Comparison of ENCODE assay signal across 1 cellular context in the genomic region with DNA sequence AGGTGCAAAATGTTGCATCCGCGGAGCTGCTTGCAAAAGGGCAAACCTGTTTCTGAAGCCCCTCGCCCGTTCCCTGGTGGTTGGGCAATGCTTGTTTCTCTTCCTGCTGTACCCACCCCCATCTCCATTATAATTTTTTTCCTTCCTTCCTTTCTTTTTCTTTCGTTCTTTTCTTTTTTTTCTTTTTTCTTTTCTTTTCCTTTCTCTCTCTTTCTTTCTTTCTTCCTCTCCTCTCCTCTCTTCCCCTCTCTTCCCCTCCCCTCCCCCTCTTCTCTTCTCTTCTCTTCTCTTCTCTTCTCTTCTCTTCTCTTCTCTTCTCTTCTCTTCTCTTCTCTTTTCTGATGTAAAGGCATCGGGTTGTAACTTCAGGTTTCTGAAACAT.
TF ChIP-seq lines count a peak whose summit lies in the region.

No MANE protein-coding gene starts in this region.

TF ChIP-seq in H1, 55 proteins besides CTCF, POLR2A, EP300 and RAD21:
- TF ChIP-seq SAP30 (IDR thresholded peaks at IDR 0.05; ENCODE audit: insufficient read depth, insufficient replicate concordance, low read length) (no peak), BACH1 (IDR thresholded peaks at IDR 0.05; ENCODE audit: low read length) (no peak), HDAC6 (IDR thresholded peaks at IDR 0.05; ENCODE audit: low read depth, low read length) (no peak), KDM4A (IDR thresholded peaks at IDR 0.05; ENCODE audit: low read depth, low read length, severe bottlenecking) (peak; percentile 3), EZH2 (IDR thresholded peaks at IDR 0.05; ENCODE audit: low read depth, low read length, severe bottlenecking) (peak; percentile 6), FOSL1 (IDR thresholded peaks at IDR 0.05; ENCODE audit: insufficient read depth, low read depth, low read length) (no peak), GABPA (IDR thresholded peaks at IDR 0.05; ENCODE audit: borderline replicate concordance, insufficient read depth, low read length) (no peak), RXRA (IDR thresholded peaks at IDR 0.05; ENCODE audit: insufficient read depth, low read depth, low read length) (no peak), SUZ12 (IDR thresholded peaks at IDR 0.05; ENCODE audit: low read length) (no peak), YY1 (IDR thresholded peaks at IDR 0.05; ENCODE audit: low read depth, low read length) (no peak), NRF1 (IDR thresholded peaks at IDR 0.05; ENCODE audit: low read depth, low read length) (no peak), TBP (IDR thresholded peaks at IDR 0.05; ENCODE audit: low read depth, low read length) (no peak), SIX5 (IDR thresholded peaks at IDR 0.05; ENCODE audit: low read depth, low read length) (no peak), CTBP2 (IDR thresholded peaks at IDR 0.05; ENCODE audit: borderline replicate concordance, insufficient read depth, insufficient read length, low read length) (no peak), SP2 (IDR thresholded peaks at IDR 0.05; ENCODE audit: low read length) (no peak)
- TF ChIP-seq, protein P1, sequence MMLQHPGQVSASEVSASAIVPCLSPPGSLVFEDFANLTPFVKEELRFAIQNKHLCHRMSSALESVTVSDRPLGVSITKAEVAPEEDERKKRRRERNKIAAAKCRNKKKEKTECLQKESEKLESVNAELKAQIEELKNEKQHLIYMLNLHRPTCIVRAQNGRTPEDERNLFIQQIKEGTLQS (IDR thresholded peaks at IDR 0.05; ENCODE audit: insufficient read depth, low read depth, low read length), result no peak
- TF ChIP-seq, protein P2, sequence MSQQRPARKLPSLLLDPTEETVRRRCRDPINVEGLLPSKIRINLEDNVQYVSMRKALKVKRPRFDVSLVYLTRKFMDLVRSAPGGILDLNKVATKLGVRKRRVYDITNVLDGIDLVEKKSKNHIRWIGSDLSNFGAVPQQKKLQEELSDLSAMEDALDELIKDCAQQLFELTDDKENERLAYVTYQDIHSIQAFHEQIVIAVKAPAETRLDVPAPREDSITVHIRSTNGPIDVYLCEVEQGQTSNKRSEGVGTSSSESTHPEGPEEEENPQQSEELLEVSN (IDR thresholded peaks at IDR 0.05), result no peak
